In genomic region chr2:39673018-39673417, GRCh38 we compare ENCODE assay signal across 3 cellular contexts. TPM values are rescaled to one million over a fixed set of nuclear protein-coding genes. Genes with fewer than 3 reads are reported as not detected.
"Had no signal": no experiment of that assay in that cellular context is flagged by ENCODE, and none has a peak within 500 bp of the region (broad histone marks: within the 10 kb centered on the region; RNA-seq: fewer than 3 reads in every experiment).

No MANE protein-coding gene starts in this region.

- ATAC-seq: GM12878 had no signal

- H3K4me3 ChIP-seq: GM12878 had no signal

- DNase-seq: GDM1, GF-D8 had no signal

RNA-seq across cellular contexts. Expression of gene TMEM178A, which starts 7.3 kb away (rescaled TPM):
- total RNA-seq: GM12878 had no signal
